ENCODE assay signal across 9 cellular contexts in genomic region chr3:30578479-30578878, GRCh38. TPM values are rescaled to one million over a fixed set of nuclear protein-coding genes. Genes with fewer than 3 reads are reported as not detected.
A peak's percentile ranks its signal among the peaks of the same experiment; 100 is the strongest.
DNase-seq lines count a peak whose midpoint lies in the region; ATAC-seq and TF ChIP-seq lines count a peak whose summit lies in the region.
"Had no signal": no experiment of that assay in that cellular context is flagged by ENCODE, and none has a peak within 500 bp of the region (broad histone marks: within the 10 kb centered on the region; RNA-seq: fewer than 3 reads in every experiment).

No MANE protein-coding gene starts in this region.

- H3K9me3 Mint-ChIP-seq in activated CD4-positive, alpha-beta T cell treated with anti-CD3 and anti-CD28 coated beads, Interleukin-2, amount 10 ng/mL, durations not matched to agents 7 days and 5 days, result peaks cover 5% of the 10 kb centered on the region

- no peaks in the 10 kb centered on the region for H3K4me1 Mint-ChIP-seq in activated CD4-positive, alpha-beta T cell treated with anti-CD3 and anti-CD28 coated beads, Interleukin-2, amount 10 ng/mL, durations not matched to agents 7 days and 5 days

- no peaks in the 10 kb centered on the region for H3K36me3 Mint-ChIP-seq in activated CD4-positive, alpha-beta T cell treated with anti-CD3 and anti-CD28 coated beads, Interleukin-2, amount 10 ng/mL, durations not matched to agents 7 days and 5 days (ENCODE audit: low read depth)

- H3K27ac ChIP-seq in right lobe of liver, result peak overlapping the region in 2 of 3 donors; percentile 33 to 35
- H3K27ac ChIP-seq: gastrocnemius medialis had no signal

- peak; percentile 20 for ATAC-seq in HG02870 (IDR thresholded peaks at IDR 0.05; ENCODE audit: unreplicated experiment)
- ATAC-seq in right lobe of liver, result peak; percentile 77 to 91 (median 87)

- peaks cover 0 to 19% (median 4%) of the 10 kb centered on the region in 4 donors for H3K4me1 ChIP-seq in right lobe of liver

- H3K27ac Mint-ChIP-seq in activated CD4-positive, alpha-beta T cell treated with anti-CD3 and anti-CD28 coated beads, Interleukin-2, amount 10 ng/mL, durations not matched to agents 7 days and 5 days, result no peak overlapping the region

- POLR2A ChIA-PET in activated CD4-positive, alpha-beta T cell treated with anti-CD3 and anti-CD28 coated beads, Interleukin-2, amount 10 ng/mL, durations not matched to agents 7 days and 5 days (lab: Charles Lee), result no interaction called here

- H3K4me3 Mint-ChIP-seq in activated CD4-positive, alpha-beta T cell treated with anti-CD3 and anti-CD28 coated beads, Interleukin-2, amount 10 ng/mL, durations not matched to agents 7 days and 5 days, result no peak overlapping the region

- H3K4me3 ChIP-seq in astrocyte of the cerebellum (ENCODE audit: low read depth, low read length) (no peak overlapping the region), right lobe of liver (no peak overlapping the region)
- H3K4me3 ChIP-seq: gastrocnemius medialis had no signal

- TF ChIP-seq CTCF in AG09319 (IDR thresholded peaks at IDR 0.05; ENCODE audit: low read depth, low read length), result no peak
- TF ChIP-seq CTCF in astrocyte of the cerebellum (IDR thresholded peaks at IDR 0.05; ENCODE audit: low read depth, low read length, missing control alignments), result no peak
- TF ChIP-seq CTCF in right lobe of liver (IDR thresholded peaks at IDR 0.05), result no peak

- in situ Hi-C loops in astrocyte of the cerebellum (cut with HindIII; ENCODE audit: low sequenced_read_pairs), result no loop called here

- no peaks in the 10 kb centered on the region for H3K27me3 Mint-ChIP-seq in activated CD4-positive, alpha-beta T cell treated with anti-CD3 and anti-CD28 coated beads, Interleukin-2, amount 10 ng/mL, durations not matched to agents 7 days and 5 days

- H3K9me3 ChIP-seq in right lobe of liver, result no peaks in the 10 kb centered on the region
- H3K9me3 ChIP-seq: gastrocnemius medialis had no signal

- WGBS in right lobe of liver (ENCODE audit: insufficient coverage, low coverage, low lambda C conversion rate, missing lambda C conversion rate), result 26% methylated on average over 4 of the region's 4 CpGs

- peak; percentile 50 for DNase-seq in AG09319 (ENCODE audit: extremely low read depth, low read depth)
- DNase-seq in astrocyte of the cerebellum (ENCODE audit: low read depth), result peak; percentile 83
- peak in 2 of 3 donors; percentile 27 to 58 for DNase-seq in right lobe of liver
- DNase-seq in NCI-H2196 treated with DMSO at 0.1 percent for 48 hours (lab: John Stamatoyannopoulos, UW; ENCODE audit: unreplicated experiment), result no peak
- DNase-seq in cerebellar nuclear complex (lab: John Stamatoyannopoulos, UW), result no peak
- no peak for DNase-seq in NCI-H1092 (lab: John Stamatoyannopoulos, UW)
- no peak for DNase-seq in activated CD4-positive, alpha-beta T cell treated with anti-CD3 and anti-CD28 coated beads, Interleukin-2, amount 10 ng/mL, durations not matched to agents 7 days and 5 days

- no peak for TF ChIP-seq POLR2A in right lobe of liver (IDR thresholded peaks at IDR 0.05)

- CTCF ChIA-PET in activated CD4-positive, alpha-beta T cell treated with anti-CD3 and anti-CD28 coated beads, Interleukin-2, amount 10 ng/mL, durations not matched to agents 7 days and 5 days (lab: Charles Lee), result interaction anchor here (1.3 to 1.6 kb wide), 2 partner anchors 15 to 26 kb away, joined by 3 to 4 read pairs; no protein-coding TSS in a partner anchor

- intact Hi-C loops in right lobe of liver (cut with DNase I), result no loop called here

- no peaks in the 10 kb centered on the region for H3K27me3 ChIP-seq in right lobe of liver
- H3K27me3 ChIP-seq: gastrocnemius medialis had no signal

- no peaks in the 10 kb centered on the region for H3K36me3 ChIP-seq in right lobe of liver
- H3K36me3 ChIP-seq: gastrocnemius medialis had no signal

RNA-seq across cellular contexts. Expression of gene TGFBR2, which starts 27.9 kb away (rescaled TPM):
- total RNA-seq in right lobe of liver, result 10 to 100 TPM; 24.9 to 52.6 (median 45.5) TPM
- 10 to 100 TPM; 74.4 to 77.8 TPM for total RNA-seq in activated CD4-positive, alpha-beta T cell treated with anti-CD3 and anti-CD28 coated beads, Interleukin-2, amount 10 ng/mL, durations not matched to agents 7 days and 5 days

Comparison
In these comparisons a context has a peak if more than half of its experiments do, and no peak if none do; other contexts are left out.
1. DNase-seq: peak in AG09319 (single experiment), astrocyte of the cerebellum (single experiment) and right lobe of liver (2 of 3); none in NCI-H2196 treated with DMSO at 0.1 percent for 48 hours (single experiment), cerebellar nuclear complex (0 of 2), NCI-H1092 (single experiment) and activated CD4-positive, alpha-beta T cell treated with anti-CD3 and anti-CD28 coated beads, Interleukin-2, amount 10 ng/mL, durations not matched to agents 7 days and 5 days (single experiment).